8 cellular contexts compared by ENCODE assay signal in the genomic region with DNA sequence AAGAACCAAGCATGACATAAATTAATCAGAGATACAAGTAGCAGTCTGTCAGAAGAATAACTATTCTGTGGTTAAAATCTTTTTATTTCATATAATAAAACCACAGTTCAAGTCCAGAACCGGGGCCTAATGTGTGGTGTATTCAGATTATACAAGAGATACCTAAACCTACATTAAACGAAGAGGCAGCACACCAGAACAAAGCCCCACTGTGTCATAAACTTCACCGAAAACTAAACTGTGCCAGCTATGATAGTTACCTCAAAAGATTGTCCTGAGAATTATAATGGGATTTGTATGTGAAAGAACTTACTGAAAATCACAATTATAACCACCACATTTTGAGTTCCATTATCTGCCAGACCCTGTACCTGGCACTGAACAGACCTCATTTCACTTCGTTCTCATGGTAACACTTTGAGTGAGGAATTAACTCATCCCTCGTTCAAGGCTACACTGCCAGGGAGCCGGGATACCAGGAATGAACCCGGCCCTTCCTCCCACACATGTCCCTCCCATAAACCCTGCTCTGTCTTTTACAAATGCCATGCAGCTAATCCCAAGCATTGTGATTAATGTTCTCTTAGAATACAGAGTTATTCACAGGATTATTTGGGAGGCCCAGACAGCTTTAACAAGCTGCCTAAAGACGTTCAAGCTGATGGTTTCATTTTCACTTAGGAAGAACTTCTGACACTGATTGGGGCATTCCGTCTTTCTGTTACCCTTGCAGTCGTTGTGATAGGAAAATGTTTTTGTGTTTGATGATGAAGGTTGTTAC. TPM values are rescaled to one million over a fixed set of nuclear protein-coding genes. Genes with fewer than 3 reads are reported as not detected.
DNase-seq lines count a peak whose midpoint lies in the region; ATAC-seq, FAIRE-seq and TF ChIP-seq lines count a peak whose summit lies in the region.

No MANE protein-coding gene starts in this region.

- FAIRE-seq in GM19239 (lab: Jason Lieb, UNC), result peak; percentile 95

- H3K9me3 ChIP-seq in BLaER1, result no peaks in the 10 kb centered on the region

- ATAC-seq in HG03439 (IDR thresholded peaks at IDR 0.05; ENCODE audit: unreplicated experiment), result peak; percentile 67

- H3K36me3 ChIP-seq in BLaER1, result no peaks in the 10 kb centered on the region

- H3K4me2 ChIP-seq in BLaER1, result peak overlapping the region; percentile 74

- no peaks in the 10 kb centered on the region for H3K27me3 ChIP-seq in BLaER1

- peak overlapping the region; percentile 15; the same call in 1 of the 2 replicates for H3K9ac ChIP-seq in BLaER1

- H3K27ac ChIP-seq in BLaER1, result peak overlapping the region; percentile 42; the same call in 1 of the 2 replicates

- no peak for DNase-seq in GM19239 (ENCODE audit: insufficient read length, low spot score)
- DNase-seq in foreskin melanocyte, result peak; percentile 73
- peak; percentile 78 for DNase-seq in retinal pigment epithelial cell (ENCODE audit: low read depth)
- no peak for DNase-seq in G401 (ENCODE audit: low spot score)
- no peak for DNase-seq in putamen (ENCODE audit: low spot score)

- TF ChIP-seq CTCF in WI38 (IDR thresholded peaks at IDR 0.05; ENCODE audit: low read depth, low read length) (no peak), retinal pigment epithelial cell (conservative IDR thresholded peaks at IDR 0.05; ENCODE audit: low read depth, low read length) (no peak)

- no peaks in the 10 kb centered on the region for H4K20me1 ChIP-seq in BLaER1

- H3K4me3 ChIP-seq in BLaER1 (peak overlapping the region; percentile 19; the same call in 1 of the 2 replicates), WI38 (ENCODE audit: low read depth, low read length) (peak overlapping the region; percentile 56), retinal pigment epithelial cell (ENCODE audit: low read length) (peak overlapping the region; percentile 33)

- in situ Hi-C loops in G401 (cut with HindIII; ENCODE audit: low sequenced_read_pairs), result no loop called here

- H3K4me1 ChIP-seq in BLaER1, result peaks cover 10% of the 10 kb centered on the region; the same call in 1 of the 2 replicates

RNA-seq across cellular contexts. Expression of gene CD83, which starts 42.7 kb away (rescaled TPM):
- 0.12 and 0.14 TPM in 2 replicates for total RNA-seq in G401 (2014; rRNA removed; shearing (Covaris generic))

Comparison
In these comparisons a context has a peak if more than half of its experiments do, and no peak if none do; other contexts are left out.
1. DNase-seq: peak in foreskin melanocyte (single experiment) and retinal pigment epithelial cell (single experiment); none in GM19239 (single experiment), G401 (single experiment) and putamen (single experiment).
2. Peak in every context shown above with its lines, with median percentiles within 50 percentile points of each other: H3K4me3 ChIP-seq.